7 cellular contexts compared by ENCODE assay signal in the genomic region with DNA sequence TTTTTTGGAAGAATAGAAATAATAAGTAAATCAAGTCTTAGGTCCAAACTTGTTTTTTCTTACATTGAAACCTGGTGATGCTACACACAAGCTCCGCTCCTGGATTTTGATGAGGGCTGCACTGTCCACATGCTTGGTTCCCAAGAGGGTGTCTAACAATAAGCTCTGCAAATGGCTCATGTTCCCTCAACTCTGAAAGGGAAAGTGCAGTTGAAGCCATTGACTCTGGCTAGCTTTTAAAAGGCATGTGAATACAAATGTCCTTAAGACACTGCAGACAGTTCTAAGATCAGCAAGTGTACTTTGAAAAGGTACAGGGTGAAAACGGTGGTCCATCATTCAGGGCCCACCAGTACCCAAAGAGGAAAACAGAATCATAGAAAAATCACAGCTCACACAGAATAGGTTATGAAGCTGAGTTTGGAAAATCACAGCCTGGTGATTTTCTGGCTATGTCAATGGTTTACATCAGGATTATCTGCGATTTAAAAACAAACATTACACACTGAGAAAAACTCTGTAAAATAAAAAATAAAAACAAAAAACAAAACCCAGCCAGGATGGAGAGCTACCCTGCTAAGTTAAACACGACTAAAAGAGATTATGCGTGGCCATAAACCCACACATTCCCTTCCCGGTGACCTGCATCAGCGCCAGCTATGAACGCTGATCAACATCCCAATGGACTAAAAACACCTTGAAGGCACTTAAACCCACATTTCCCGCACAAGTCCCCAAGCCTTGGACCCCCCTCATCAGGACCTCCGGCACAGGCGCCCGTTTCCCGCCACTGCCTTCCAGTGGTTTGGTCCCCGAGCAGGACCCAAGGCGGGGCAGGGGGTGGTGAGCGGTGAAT. TPM values are rescaled to one million over a fixed set of nuclear protein-coding genes. Genes with fewer than 3 reads are reported as not detected.
A peak's percentile ranks its signal among the peaks of the same experiment; 100 is the strongest.
DNase-seq lines count a peak whose midpoint lies in the region; TF ChIP-seq lines count a peak whose summit lies in the region.

No MANE protein-coding gene starts in this region.

- no peaks in the 10 kb centered on the region for H3K36me3 ChIP-seq in H7 (replicated peaks; ENCODE audit: control insufficient read depth, insufficient read depth, low read length)
- H3K36me3 ChIP-seq in ectodermal cell (ENCODE audit: control insufficient read depth, insufficient read depth, low read length): no peaks in the 10 kb centered on the region

- no peak overlapping the region for H3K27ac Mint-ChIP-seq in nephron progenitor cell

- H3K36me3 Mint-ChIP-seq in nephron progenitor cell (ENCODE audit: low read depth): peaks cover 22% of the 10 kb centered on the region

- DNase-seq in H7 (no peak), NCI-H69 (lab: John Stamatoyannopoulos, UW) (peak; percentile 13), nephron progenitor cell (no peak), kidney glomerular epithelial cell (lab: John Stamatoyannopoulos, UW) (no peak), NCI-H2081 treated with DMSO at 0.1 percent for 48 hours (lab: John Stamatoyannopoulos, UW) (no peak), GM20000 (ENCODE audit: low spot score) (no peak)

- H3K4me1 ChIP-seq in ectodermal cell (ENCODE audit: control insufficient read depth, insufficient read depth, low read length): no peaks in the 10 kb centered on the region

- TF ChIP-seq CTCF in nephron progenitor cell (IDR thresholded peaks at IDR 0.05) (no peak), GM20000 (IDR thresholded peaks at IDR 0.05; ENCODE audit: extremely low read depth, missing control alignments) (no peak)

- H3K4me3 ChIP-seq in H7 (ENCODE audit: insufficient read depth, low read depth, low read length) (peak overlapping the region; percentile 71), ectodermal cell (ENCODE audit: insufficient read depth, low read depth, low read length) (peak overlapping the region; percentile 68)

- no peaks in the 10 kb centered on the region for H3K9me3 ChIP-seq in ectodermal cell (ENCODE audit: control insufficient read depth, low read length)

- H3K4me3 Mint-ChIP-seq in nephron progenitor cell: peak overlapping the region; percentile 85

- peaks cover 5% of the 10 kb centered on the region for H3K9me3 Mint-ChIP-seq in nephron progenitor cell

- H3K27me3 ChIP-seq in H7 (ENCODE audit: control insufficient read depth, insufficient read depth, low read length): peaks cover 9% of the 10 kb centered on the region
- no peaks in the 10 kb centered on the region for H3K27me3 ChIP-seq in ectodermal cell (ENCODE audit: control insufficient read depth, insufficient read depth, low read length, poor library complexity, severe bottlenecking)

- no peak overlapping the region for H3K27ac ChIP-seq in ectodermal cell (ENCODE audit: insufficient read depth, low read depth, low read length, poor library complexity, severe bottlenecking)

- H3K4me1 Mint-ChIP-seq in nephron progenitor cell: peaks cover 19% of the 10 kb centered on the region

- WGBS in ectodermal cell, 2 experiments: 32 to 34% methylated on average over 16 of the region's 16 CpGs

- no peaks in the 10 kb centered on the region for H3K27me3 Mint-ChIP-seq in nephron progenitor cell (ENCODE audit: low read depth, poor library complexity)

RNA-seq across cellular contexts. Expression of a gene that starts 0.6 kb away (rescaled TPM):
- not detected in 2 replicates for total RNA-seq in H7 (2014; rRNA removed; shearing (Covaris generic))
- polyA plus RNA-seq in ectodermal cell (2013, experiment 1 of 4): not detected
- 0.82 TPM for polyA plus RNA-seq in ectodermal cell (2013, experiment 2 of 4)
- 0.37 TPM for polyA plus RNA-seq in ectodermal cell (2013, experiment 3 of 4)
- polyA plus RNA-seq in ectodermal cell (2013, experiment 4 of 4): 0.32 TPM

RNA-seq across cellular contexts. Expression of a gene that starts 0.7 kb away (rescaled TPM):
- total RNA-seq in H7 (2014; rRNA removed; shearing (Covaris generic)): 3.0 and 3.2 TPM in 2 replicates
- 18.8 TPM for polyA plus RNA-seq in ectodermal cell (2013, experiment 1 of 4)
- polyA plus RNA-seq in ectodermal cell (2013, experiment 2 of 4): 22.1 TPM
- polyA plus RNA-seq in ectodermal cell (2013, experiment 3 of 4): 12.8 TPM
- polyA plus RNA-seq in ectodermal cell (2013, experiment 4 of 4): 18.8 TPM

RNA-seq across cellular contexts. Expression of a gene that starts 38.0 kb away (rescaled TPM):
- 21.1 and 34.1 TPM in 2 replicates for total RNA-seq in H7 (2014; rRNA removed; shearing (Covaris generic))
- 42.9 TPM for polyA plus RNA-seq in ectodermal cell (2013, experiment 1 of 4)
- 38.8 TPM for polyA plus RNA-seq in ectodermal cell (2013, experiment 2 of 4)
- polyA plus RNA-seq in ectodermal cell (2013, experiment 3 of 4): 37.0 TPM
- 40.8 TPM for polyA plus RNA-seq in ectodermal cell (2013, experiment 4 of 4)

RNA-seq across cellular contexts. Expression of a gene that starts 46.5 kb away (rescaled TPM):
- total RNA-seq in H7 (2014; rRNA removed; shearing (Covaris generic)): 125 and 181 TPM in 2 replicates
- 174 TPM for polyA plus RNA-seq in ectodermal cell (2013, experiment 1 of 4)
- 177 TPM for polyA plus RNA-seq in ectodermal cell (2013, experiment 2 of 4)
- polyA plus RNA-seq in ectodermal cell (2013, experiment 3 of 4): 168 TPM
- polyA plus RNA-seq in ectodermal cell (2013, experiment 4 of 4): 181 TPM

RNA-seq across cellular contexts. Expression of a gene that starts 52.3 kb away (rescaled TPM):
- total RNA-seq in H7 (2014; rRNA removed; shearing (Covaris generic)): 0.14 and 0.18 TPM in 2 replicates
- polyA plus RNA-seq in ectodermal cell (2013, experiment 1 of 4): 0.56 TPM
- 0.50 TPM for polyA plus RNA-seq in ectodermal cell (2013, experiment 2 of 4)
- polyA plus RNA-seq in ectodermal cell (2013, experiment 3 of 4): 0.96 TPM
- polyA plus RNA-seq in ectodermal cell (2013, experiment 4 of 4): 0.57 TPM
